Comparison of ENCODE assay signal across 1 cellular context in genomic region chr9:137422668-137423000, GRCh38.
TF ChIP-seq lines count a peak whose summit lies in the region.

No MANE protein-coding gene starts in this region.

TF ChIP-seq in K562, 482 proteins besides CTCF, POLR2A, EP300 and RAD21 (continued from another document):
- no peak for TF ChIP-seq THRA (IDR thresholded peaks at IDR 0.05)
- TF ChIP-seq ZNF165 (CRISPR knock-in tag; IDR thresholded peaks at IDR 0.05; ENCODE audit: borderline replicate concordance): no peak
- no peak for TF ChIP-seq RB1 (IDR thresholded peaks at IDR 0.05; ENCODE audit: low read depth)
- no peak for TF ChIP-seq ZNF280A (IDR thresholded peaks at IDR 0.05; ENCODE audit: low read depth, partially characterized antibody)
- peak; percentile 60 for TF ChIP-seq KDM5B (IDR thresholded peaks at IDR 0.05; ENCODE audit: insufficient replicate concordance, low read depth, low read length)
- TF ChIP-seq CHAMP1 (IDR thresholded peaks at IDR 0.05): no peak
- TF ChIP-seq RBM15 (IDR thresholded peaks at IDR 0.05; ENCODE audit: insufficient read depth, low read length): no peak
- TF ChIP-seq IRF9 (tag; IDR thresholded peaks at IDR 0.05): no peak
- no peak for TF ChIP-seq MIER1 (IDR thresholded peaks at IDR 0.05; ENCODE audit: low read depth)
- no peak for TF ChIP-seq ZFP36 (IDR thresholded peaks at IDR 0.05; ENCODE audit: low read depth, low read length, partially characterized antibody)
- TF ChIP-seq DACH1 (IDR thresholded peaks at IDR 0.05; ENCODE audit: partially characterized antibody): no peak
- TF ChIP-seq BMI1 (IDR thresholded peaks at IDR 0.05; ENCODE audit: low read length): no peak
- TF ChIP-seq CHD4 (IDR thresholded peaks at IDR 0.05; ENCODE audit: insufficient read depth, insufficient replicate concordance, low read depth, low read length, poor library complexity, severe bottlenecking): no peak
- no peak for TF ChIP-seq STAT6 (CRISPR knock-in tag; IDR thresholded peaks at IDR 0.05)
- no peak for TF ChIP-seq FOXM1 (IDR thresholded peaks at IDR 0.05; ENCODE audit: low read depth)
- no peak for TF ChIP-seq FOXM1 (CRISPR knock-in tag; IDR thresholded peaks at IDR 0.05; ENCODE audit: low read depth)
- peak in 1 of 2 experiments; percentile 75; a peak in 1 of 4 replicates for TF ChIP-seq NONO (IDR thresholded peaks at IDR 0.05; ENCODE audit: low read depth in 2 of 2, low read length in 1 of 2)
